In the genomic region with DNA sequence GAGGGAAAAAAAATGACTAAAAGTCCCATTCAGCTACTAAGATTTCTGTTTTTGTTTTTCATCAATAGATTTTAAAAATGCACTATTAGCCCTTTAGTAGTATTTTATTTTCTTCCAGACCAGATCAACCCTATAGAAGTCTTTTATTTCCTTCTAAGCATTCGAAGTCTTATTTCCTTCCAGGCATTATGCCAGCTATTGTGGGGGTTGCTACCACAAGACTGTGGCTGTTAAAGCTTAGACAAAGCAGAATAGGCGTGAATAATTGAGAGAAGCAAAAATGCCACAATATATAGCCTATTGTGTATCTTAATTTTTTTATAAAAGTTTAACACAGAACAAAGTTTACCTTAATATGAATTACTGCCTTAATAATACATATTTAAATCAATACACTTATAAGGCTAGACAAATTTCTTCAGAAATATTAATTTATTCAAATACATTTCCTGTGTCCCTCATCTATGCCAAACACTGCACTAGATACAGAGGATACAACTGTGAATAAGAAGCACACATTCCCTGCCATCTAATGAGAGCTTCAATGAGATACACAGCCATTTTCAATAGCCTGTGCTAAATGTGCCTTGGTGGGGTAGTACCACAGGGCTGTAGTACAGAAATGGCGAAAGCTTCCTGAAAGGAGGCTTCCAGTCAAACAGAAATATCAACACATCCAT, we compare ENCODE assay signal across 20 cellular contexts. TPM values are rescaled to one million over a fixed set of nuclear protein-coding genes. Genes with fewer than 3 reads are reported as not detected.
DNase-seq lines count a peak whose midpoint lies in the region; ATAC-seq lines count a peak whose summit lies in the region.
"Had no signal": no experiment of that assay in that cellular context is flagged by ENCODE, and none has a peak within 500 bp of the region (broad histone marks: within the 10 kb centered on the region; RNA-seq: fewer than 3 reads in every experiment).

No MANE protein-coding gene starts in this region.

- in situ Hi-C loops in SK-MEL-5 (cut with HindIII; ENCODE audit: low pct_unique_long_range_greater_than_20kb, low sequenced_read_pairs) = no loop called here

- ATAC-seq in HG02610 (IDR thresholded peaks at IDR 0.05; ENCODE audit: unreplicated experiment) (no peak), GM19324 (IDR thresholded peaks at IDR 0.05; ENCODE audit: low FRiP score, unreplicated experiment) (no peak), HG03095 (IDR thresholded peaks at IDR 0.05; ENCODE audit: unreplicated experiment) (no peak)
- ATAC-seq: PC-3 had no signal

- DNase-seq in EH (ENCODE audit: low read depth) (peak; percentile 22), SK-MEL-5 (ENCODE audit: low read depth, low spot score) (peak; percentile 64), dermis blood vessel endothelial cell (peak; percentile 89), medulla oblongata (ENCODE audit: extremely low spot score) (peak; percentile 7), NCI-H2171 (lab: John Stamatoyannopoulos, UW) (no peak)
- DNase-seq: activated naive CD8-positive, alpha-beta T cell treated with anti-CD3 and anti-CD28 coated beads, Interleukin-2, amount 10 ng/mL, durations not matched to agents 7 days and 5 days; CD4-positive, alpha-beta T cell; DMS79; effector memory CD4-positive, alpha-beta T cell; GM23248; islet precursor cell; NCI-H2227 treated with DMSO at 0.1 percent for 48 hours; ovary; PC-3; stimulated activated CD4-positive, alpha-beta T cell treated with anti-CD3 and anti-CD28 coated beads, Interleukin-2, amount 100 ng/mL, for 24 hours; stimulated activated naive CD4-positive, alpha-beta T cell treated with Interleukin-2 at 50 U/mL for 16 hours; tibial artery had no signal

RNA-seq across cellular contexts. Expression of gene SLC10A7, which starts 33.1 kb away (rescaled TPM):
- 4.4 and 5.4 TPM in 2 replicates for total RNA-seq in SK-MEL-5 (2014; rRNA removed; shearing (Covaris generic))
- 2.2 and 3.1 TPM in 2 replicates for polyA plus RNA-seq in SK-MEL-5 (2015; cell fraction: cytosol; rRNA removed)
- polyA plus RNA-seq in SK-MEL-5 (2015; cell fraction: nucleus; rRNA removed) = 8.8 and 9.2 TPM in 2 replicates
- total RNA-seq in dermis blood vessel endothelial cell = 12.8 and 14.7 TPM in 2 replicates
